In genomic region chr11:126837581-126837980, GRCh38 we compare ENCODE assay signal across 9 cellular contexts.
"Had no signal": no experiment of that assay in that cellular context is flagged by ENCODE, and none has a peak within 500 bp of the region (broad histone marks: within the 10 kb centered on the region; RNA-seq: fewer than 3 reads in every experiment).

No MANE protein-coding gene starts in this region.

- H3K9me3 ChIP-seq: HAP-1 had no signal

- DNase-seq: GM23248, GOT3, H7, HFFc6 had no signal

- H3K9me3 Mint-ChIP-seq: HFFc6 had no signal

- H3K4me1 ChIP-seq: HAP-1 had no signal

- H3K27ac Mint-ChIP-seq: HFFc6, IgD-negative memory B cell had no signal

- H3K4me1 Mint-ChIP-seq: IgD-negative memory B cell had no signal

- H3K36me3 ChIP-seq: HAP-1 had no signal

- ATAC-seq: HCT116, HepG2 had no signal

- H3K27me3 Mint-ChIP-seq: IgD-negative memory B cell had no signal

- H3K4me3 Mint-ChIP-seq: HFFc6, IgD-negative memory B cell had no signal

- H3K9ac ChIP-seq: GM23248 had no signal

- H3K4me3 ChIP-seq: GM23248, HAP-1 had no signal

- H3K27ac ChIP-seq: GM23248, HL-60 had no signal

- H3K36me3 Mint-ChIP-seq: IgD-negative memory B cell had no signal
